10 cellular contexts compared by ENCODE assay signal in genomic region chr11:47886096-47886495, GRCh38. TPM values are rescaled to one million over a fixed set of nuclear protein-coding genes. Genes with fewer than 3 reads are reported as not detected.
A peak's percentile ranks its signal among the peaks of the same experiment; 100 is the strongest.
DNase-seq lines count a peak whose midpoint lies in the region; ATAC-seq and TF ChIP-seq lines count a peak whose summit lies in the region.
"Had no signal": no experiment of that assay in that cellular context is flagged by ENCODE, and none has a peak within 500 bp of the region (broad histone marks: within the 10 kb centered on the region; RNA-seq: fewer than 3 reads in every experiment).

No MANE protein-coding gene starts in this region.

- no peaks in the 10 kb centered on the region for H3K36me3 ChIP-seq in OCI-LY7 (ENCODE audit: insufficient read depth, low read length)
- H3K36me3 ChIP-seq in naive thymus-derived CD4-positive, alpha-beta T cell (ENCODE audit: control insufficient read depth in 2 of 3, insufficient read depth in 3 of 3, low read length in 3 of 3): no peaks in the 10 kb centered on the region

- H3K27me3 Mint-ChIP-seq in CD4-positive, alpha-beta T cell: no peaks in the 10 kb centered on the region
- H3K27me3 Mint-ChIP-seq in naive thymus-derived CD4-positive, alpha-beta T cell: peaks cover 0 to 3% (median 0%) of the 10 kb centered on the region in 5 donors

- peak in 3 of 10 experiments; percentile 1 to 6 (median 5) for DNase-seq in CD4-positive, alpha-beta T cell
- DNase-seq in OCI-LY7 (ENCODE audit: low spot score) (no peak), GM19238 (ENCODE audit: insufficient read length, low spot score) (no peak), ACHN (no peak)
- DNase-seq in central memory CD4-positive, alpha-beta T cell: peak; percentile 33
- peak in 5 of 9 donors; percentile 30 to 58 (median 45) for DNase-seq in naive thymus-derived CD4-positive, alpha-beta T cell
- no peak for DNase-seq in stimulated activated CD4-positive, alpha-beta T cell treated with anti-CD3 and anti-CD28 coated beads, Interleukin-4, amount 100 ng/mL, for 24 hours
- DNase-seq: Kasumi-1, SHP77 had no signal

- no peaks in the 10 kb centered on the region for H3K27me3 ChIP-seq in CD4-positive, alpha-beta T cell (ENCODE audit: control insufficient read depth, insufficient read depth, low read length)
- H3K27me3 ChIP-seq in naive thymus-derived CD4-positive, alpha-beta T cell (ENCODE audit: control insufficient read depth in 2 of 2, insufficient read depth in 2 of 2, low read length in 2 of 2): no peaks in the 10 kb centered on the region

- CTCF ChIA-PET in CD4-positive, alpha-beta T cell (lab: Charles Lee): no interaction called here
- CTCF ChIA-PET in OCI-LY7 (lab: Charles Lee; ENCODE audit: unreplicated experiment): no interaction called here
- CTCF ChIA-PET in naive thymus-derived CD4-positive, alpha-beta T cell (lab: Charles Lee): no interaction called here

- H3K4me1 ChIP-seq in OCI-LY7 (ENCODE audit: insufficient read depth, low read length, poor library complexity, severe bottlenecking): peaks cover 3% of the 10 kb centered on the region
- H3K4me1 ChIP-seq in naive thymus-derived CD4-positive, alpha-beta T cell (ENCODE audit: control insufficient read depth in 2 of 2, insufficient read depth in 2 of 2, low read length in 2 of 2): peaks cover 6 to 56% of the 10 kb centered on the region in 2 donors

- peak overlapping the region; percentile 84 for H3K27ac Mint-ChIP-seq in CD4-positive, alpha-beta T cell
- H3K27ac Mint-ChIP-seq in naive thymus-derived CD4-positive, alpha-beta T cell: peak overlapping the region; percentile 86 to 95 (median 90)

- H4K20me1 ChIP-seq in OCI-LY7 (ENCODE audit: insufficient read depth, low read length): no peaks in the 10 kb centered on the region

- H3K4me3 Mint-ChIP-seq in CD4-positive, alpha-beta T cell: peak overlapping the region; percentile 75
- H3K4me3 Mint-ChIP-seq in naive thymus-derived CD4-positive, alpha-beta T cell: peak overlapping the region; percentile 43 to 85 (median 73)

- 0 out of 2 replicates have a peak overlapping the region, but pooled peaks have one; percentile 2 for H2AFZ ChIP-seq in OCI-LY7 (ENCODE audit: low read length)

- no peaks in the 10 kb centered on the region for H3K79me2 ChIP-seq in OCI-LY7 (ENCODE audit: insufficient read depth, low read depth, low read length)

- H3K4me1 Mint-ChIP-seq in CD4-positive, alpha-beta T cell (ENCODE audit: low read depth): peaks cover 53% of the 10 kb centered on the region
- H3K4me1 Mint-ChIP-seq in naive thymus-derived CD4-positive, alpha-beta T cell: peaks cover 16 to 65% (median 58%) of the 10 kb centered on the region in 7 donors

- no TSS peak for BruUV-seq in OCI-LY7 (replicated peaks; lab: Mats Ljungman, UMichigan)

- intact Hi-C loops in CD4-positive, alpha-beta T cell (cut with DNase I, micrococcal nuclease): no loop called here
- intact Hi-C loops in OCI-LY7 (cut with micrococcal nuclease; ENCODE audit: unreplicated experiment): no loop called here
- intact Hi-C loops in naive thymus-derived CD4-positive, alpha-beta T cell (cut with micrococcal nuclease): loop anchor here in 1 of 2 donors (2.0 to 5.0 kb wide), 2 partner anchors 36 to 69 kb away; no protein-coding TSS in a partner anchor

- POLR2A ChIA-PET in CD4-positive, alpha-beta T cell (lab: Charles Lee): interaction anchor here (0.8 to 1.0 kb wide), 2 partner anchors 20 to 101 kb away, joined by 3 read pairs; no protein-coding TSS in a partner anchor
- POLR2A ChIA-PET in OCI-LY7 (lab: Charles Lee): interaction anchor here (0.7 kb wide), 1 partner anchor 279 kb away, joined by 3 read pairs; no protein-coding TSS in a partner anchor
- POLR2A ChIA-PET in naive thymus-derived CD4-positive, alpha-beta T cell (lab: Charles Lee): interaction anchor here (1.2 kb wide), 1 partner anchor 34 kb away, joined by 3 read pairs; no protein-coding TSS in a partner anchor

- in situ Hi-C loops in ACHN (cut with HindIII; ENCODE audit: low pct_ligation_motif_present, low pct_unique_long_range_greater_than_20kb, low sequenced_read_pairs): no loop called here

- no peaks in the 10 kb centered on the region for H3K36me3 Mint-ChIP-seq in CD4-positive, alpha-beta T cell (ENCODE audit: low read depth)
- H3K36me3 Mint-ChIP-seq in naive thymus-derived CD4-positive, alpha-beta T cell: peaks cover 0 to 3% (median 0%) of the 10 kb centered on the region in 5 donors

- no peaks in the 10 kb centered on the region for H3K9me3 ChIP-seq in CD4-positive, alpha-beta T cell (ENCODE audit: control insufficient read depth, low read length)
- H3K9me3 ChIP-seq in OCI-LY7 (ENCODE audit: low read length): no peaks in the 10 kb centered on the region
- no peaks in the 10 kb centered on the region for H3K9me3 ChIP-seq in naive thymus-derived CD4-positive, alpha-beta T cell (ENCODE audit: control insufficient read depth in 2 of 3, low read length in 3 of 3)

- H3K9me2 ChIP-seq in OCI-LY7 (ENCODE audit: insufficient read depth, low read length): no peaks in the 10 kb centered on the region

- H3K4me3 ChIP-seq in OCI-LY7 (ENCODE audit: low read depth, low read length, poor library complexity, severe bottlenecking): no peak overlapping the region
- H3K4me3 ChIP-seq in naive thymus-derived CD4-positive, alpha-beta T cell (ENCODE audit: low read length): no peak overlapping the region

- no peak overlapping the region for H3K4me2 ChIP-seq in OCI-LY7 (ENCODE audit: low read length)

- TF ChIP-seq CTCF in CD4-positive, alpha-beta T cell (IDR thresholded peaks at IDR 0.05): no peak
- TF ChIP-seq CTCF in OCI-LY7 (conservative IDR thresholded peaks at IDR 0.05; ENCODE audit: low read length): no peak

- H3K9me3 Mint-ChIP-seq in CD4-positive, alpha-beta T cell: no peaks in the 10 kb centered on the region
- no peaks in the 10 kb centered on the region for H3K9me3 Mint-ChIP-seq in naive thymus-derived CD4-positive, alpha-beta T cell

- H3K27ac ChIP-seq in CD4-positive, alpha-beta T cell (ENCODE audit: low read depth, low read length): peak overlapping the region; percentile 39
- no peak overlapping the region for H3K27ac ChIP-seq in OCI-LY7 (ENCODE audit: low read depth, low read length, poor library complexity, severe bottlenecking)
- peak overlapping the region; percentile 52 for H3K27ac ChIP-seq in naive thymus-derived CD4-positive, alpha-beta T cell (ENCODE audit: low read depth, low read length)

- peak; percentile 37 for ATAC-seq in CD4-positive, alpha-beta T cell (ENCODE audit: poor library complexity)
- peak; percentile 27 for ATAC-seq in naive thymus-derived CD4-positive, alpha-beta T cell
- ATAC-seq in HG03135 (IDR thresholded peaks at IDR 0.05; ENCODE audit: unreplicated experiment): no peak

RNA-seq across cellular contexts. Expression of gene NUP160, which starts 37.9 kb away (rescaled TPM):
- total RNA-seq in CD4-positive, alpha-beta T cell: 10 to 100 TPM; 41.9 to 47.9 TPM
- 23.9 and 32.0 TPM in 2 replicates for total RNA-seq in OCI-LY7 (2014; rRNA removed; shearing (Covaris generic))
- total RNA-seq in OCI-LY7 (2022): 65.6 and 70.6 TPM in 2 replicates
- 10 to 100 TPM; 53.9 to 68.0 (median 65.5) TPM for total RNA-seq in naive thymus-derived CD4-positive, alpha-beta T cell
- 10 to 100 TPM; 35.1 to 53.9 TPM for polyA plus RNA-seq in naive thymus-derived CD4-positive, alpha-beta T cell

Comparison
In these comparisons a context has a peak if more than half of its experiments do, and no peak if none do; other contexts are left out.
1. DNase-seq: peak in central memory CD4-positive, alpha-beta T cell (single experiment) and naive thymus-derived CD4-positive, alpha-beta T cell (5 of 9); none in OCI-LY7 (single experiment), GM19238 (single experiment), ACHN (single experiment) and stimulated activated CD4-positive, alpha-beta T cell treated with anti-CD3 and anti-CD28 coated beads, Interleukin-4, amount 100 ng/mL, for 24 hours (single experiment).